13 cellular contexts compared by ENCODE assay signal in the genomic region with DNA sequence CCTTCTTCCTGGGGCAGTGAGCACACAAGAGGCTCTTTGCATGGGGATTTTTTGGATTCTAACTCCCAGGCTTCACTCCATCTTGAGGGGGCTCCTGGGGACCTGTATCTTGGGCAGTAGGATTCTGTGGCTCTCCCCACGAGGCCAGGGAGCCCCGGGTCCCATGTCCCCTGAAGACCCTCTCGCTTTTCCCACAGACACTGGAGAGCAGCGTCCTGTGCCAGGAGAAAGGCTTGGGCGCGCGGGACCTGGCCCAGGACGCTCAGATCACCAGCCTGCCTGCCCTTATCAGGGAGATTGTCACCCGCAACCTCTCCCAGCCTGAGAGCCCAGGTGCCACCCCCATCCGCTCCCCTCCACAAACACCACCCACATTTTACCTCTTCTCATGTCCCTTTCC. TPM values are rescaled to one million over a fixed set of nuclear protein-coding genes. Genes with fewer than 3 reads are reported as not detected.
DNase-seq lines count a peak whose midpoint lies in the region; FAIRE-seq and TF ChIP-seq lines count a peak whose summit lies in the region.
"Had no signal": no experiment of that assay in that cellular context is flagged by ENCODE, and none has a peak within 500 bp of the region (broad histone marks: within the 10 kb centered on the region; RNA-seq: fewer than 3 reads in every experiment).

No MANE protein-coding gene starts in this region.

- H3K4me2 ChIP-seq in astrocyte (ENCODE audit: low read length) (peak overlapping the region; percentile 84), mesendoderm (ENCODE audit: low read length) (no peak overlapping the region)

- no peak overlapping the region for H2AK5ac ChIP-seq in mesendoderm (ENCODE audit: low read length)

- H2BK15ac ChIP-seq in mesendoderm (replicated peaks; ENCODE audit: low read depth) = no peak overlapping the region

- H3K9me3 ChIP-seq in BE2C (no peaks in the 10 kb centered on the region), HUES48 (ENCODE audit: control insufficient read depth, insufficient read depth, low read length) (no peaks in the 10 kb centered on the region), astrocyte (ENCODE audit: insufficient read depth, low read depth, low read length) (no peaks in the 10 kb centered on the region)

- no peak overlapping the region for H3K4me3 Mint-ChIP-seq in astrocyte (ENCODE audit: unreplicated experiment)

- H3K36me3 ChIP-seq in BE2C (no peaks in the 10 kb centered on the region), HUES48 (ENCODE audit: control insufficient read depth, insufficient read depth, low read length) (peaks cover 15% of the 10 kb centered on the region), astrocyte (ENCODE audit: insufficient read depth, low read length) (no peaks in the 10 kb centered on the region), mesendoderm (ENCODE audit: control insufficient read depth, insufficient read depth, low read length) (no peaks in the 10 kb centered on the region)

- H3K4me3 ChIP-seq in BE2C (ENCODE audit: low read depth, low read length) (peak overlapping the region; percentile 46), HUES48 (ENCODE audit: low read depth, low read length) (peak overlapping the region; percentile 64), astrocyte (ENCODE audit: insufficient read depth, low read depth, low read length) (no peak overlapping the region), mesendoderm (ENCODE audit: low read length) (no peak overlapping the region)

- H3K27ac Mint-ChIP-seq in astrocyte (ENCODE audit: unreplicated experiment) = no peak overlapping the region
- H3K27ac Mint-ChIP-seq: type B pancreatic cell had no signal

- no peaks in the 10 kb centered on the region for H3K9me3 Mint-ChIP-seq in astrocyte (ENCODE audit: unreplicated experiment)
- H3K9me3 Mint-ChIP-seq: activated naive CD4-positive, alpha-beta T cell treated with anti-CD3 and anti-CD28 coated beads, Interleukin-2, amount 50 U/mL, for 24 hours; type B pancreatic cell had no signal

- no peak for TF ChIP-seq CTCF in BE2C (IDR thresholded peaks at IDR 0.05; ENCODE audit: low read depth, low read length)
- no peak for TF ChIP-seq CTCF in astrocyte (IDR thresholded peaks at IDR 0.05; ENCODE audit: insufficient read depth, low read depth, low read length)

- peak overlapping the region; percentile 15 for H3K56ac ChIP-seq in mesendoderm (ENCODE audit: low read length)

- H3K4me1 ChIP-seq in BE2C (no peaks in the 10 kb centered on the region; the same call in 1 of the 2 replicates), HUES48 (ENCODE audit: control insufficient read depth, insufficient read depth, low read length) (peaks cover 14% of the 10 kb centered on the region), astrocyte (ENCODE audit: insufficient read depth, low read length) (peaks cover 10% of the 10 kb centered on the region), mesendoderm (ENCODE audit: control insufficient read depth, low read depth, low read length) (no peaks in the 10 kb centered on the region)

- no peak overlapping the region for H2BK120ac ChIP-seq in mesendoderm (ENCODE audit: low read depth, low read length)

- no peaks in the 10 kb centered on the region for H3K27me3 ChIP-seq in BE2C
- no peaks in the 10 kb centered on the region for H3K27me3 ChIP-seq in HUES48 (ENCODE audit: control insufficient read depth, insufficient read depth, low read length)
- H3K27me3 ChIP-seq in astrocyte (ENCODE audit: insufficient read depth, low read length) = no peaks in the 10 kb centered on the region
- no peaks in the 10 kb centered on the region for H3K27me3 ChIP-seq in mesendoderm (ENCODE audit: insufficient read depth, low read length, poor library complexity)

- no peak overlapping the region for H3K4ac ChIP-seq in mesendoderm (ENCODE audit: low read depth, low read length)

- H3K27ac ChIP-seq in HUES48 (ENCODE audit: low read depth, low read length) (no peak overlapping the region), astrocyte (ENCODE audit: low read depth, low read length) (no peak overlapping the region), mesendoderm (ENCODE audit: low read depth, low read length) (no peak overlapping the region)

- no peak for DNase-seq in BE2C
- no peak for DNase-seq in astrocyte (ENCODE audit: low read depth)
- DNase-seq in mesendoderm = no peak
- DNase-seq in mucosa of gallbladder (ENCODE audit: low spot score) = no peak
- DNase-seq in NCI-H2196 (lab: John Stamatoyannopoulos, UW; ENCODE audit: unreplicated experiment) = no peak
- no peak for DNase-seq in DMS53 (lab: John Stamatoyannopoulos, UW)
- DNase-seq in middle frontal gyrus (ENCODE audit: extremely low spot score, low spot score) = no peak
- DNase-seq: mammary epithelial cell, RPMI8226 had no signal

- peaks cover 28% of the 10 kb centered on the region for H3K27me3 Mint-ChIP-seq in astrocyte (ENCODE audit: low read depth, unreplicated experiment)
- H3K27me3 Mint-ChIP-seq: activated naive CD4-positive, alpha-beta T cell treated with anti-CD3 and anti-CD28 coated beads, Interleukin-2, amount 50 U/mL, for 24 hours; type B pancreatic cell had no signal

- H4K8ac ChIP-seq in mesendoderm (ENCODE audit: low read depth, low read length) = no peak overlapping the region

- H3K36me3 Mint-ChIP-seq in astrocyte (ENCODE audit: low read depth, unreplicated experiment) = peaks cover 6% of the 10 kb centered on the region
- H3K36me3 Mint-ChIP-seq: activated naive CD4-positive, alpha-beta T cell treated with anti-CD3 and anti-CD28 coated beads, Interleukin-2, amount 50 U/mL, for 24 hours; type B pancreatic cell had no signal

- H2AFZ ChIP-seq in astrocyte (ENCODE audit: low read depth, low read length) = no peak overlapping the region

- H3K23ac ChIP-seq in mesendoderm (ENCODE audit: low read length) = no peak overlapping the region

- H4K5ac ChIP-seq in mesendoderm (ENCODE audit: low read length) = no peak overlapping the region

- H3K18ac ChIP-seq in mesendoderm (ENCODE audit: low read length) = no peak overlapping the region

- peaks cover 6% of the 10 kb centered on the region for H3K4me1 Mint-ChIP-seq in astrocyte (ENCODE audit: low read depth, unreplicated experiment)

- peaks cover 3% of the 10 kb centered on the region for H3K79me1 ChIP-seq in mesendoderm (ENCODE audit: low read length)

- FAIRE-seq in astrocyte (lab: Jason Lieb, UNC) = no peak

- H3K9ac ChIP-seq in HUES48 (ENCODE audit: low read depth, low read length) (no peak overlapping the region), astrocyte (ENCODE audit: low read length) (no peak overlapping the region), mesendoderm (ENCODE audit: low read length) (peak overlapping the region; percentile 64)

- no CpG with 5 or more reads among the region's 10 CpGs for WGBS in mesendoderm (ENCODE audit: extremely low coverage, insufficient coverage, low lambda C conversion rate)

- H4K20me1 ChIP-seq in astrocyte (ENCODE audit: insufficient read depth, low read length) = peaks cover 31% of the 10 kb centered on the region

- H2BK5ac ChIP-seq in mesendoderm (ENCODE audit: low read length) = no peak overlapping the region

- no peaks in the 10 kb centered on the region for H3K79me2 ChIP-seq in astrocyte (ENCODE audit: insufficient read depth, low read length)
- peaks cover 5% of the 10 kb centered on the region for H3K79me2 ChIP-seq in mesendoderm (ENCODE audit: control insufficient read depth, insufficient read depth, low read length)

RNA-seq across cellular contexts. Expression of a gene that starts 0.7 kb away (rescaled TPM):
- polyA plus RNA-seq in BE2C (2012; ENCODE audit: insufficient read depth, insufficient read length, low read depth) = 20.4 TPM
- total RNA-seq in astrocyte = 12.1 and 15.9 TPM in 2 replicates
- polyA plus RNA-seq in mesendoderm (2013, experiment 1 of 2) = 10.7 TPM
- polyA plus RNA-seq in mesendoderm (2013, experiment 2 of 2) = 10.0 TPM
- 33.0 TPM for total RNA-seq in mucosa of gallbladder

RNA-seq across cellular contexts. Expression of a gene that starts 26.7 kb away (rescaled TPM):
- 5.0 TPM for polyA plus RNA-seq in BE2C (2012; ENCODE audit: insufficient read depth, insufficient read length, low read depth)
- total RNA-seq in astrocyte = 1,356 and 1,553 TPM in 2 replicates
- not detected for polyA plus RNA-seq in mesendoderm (2013, experiment 1 of 2)
- not detected for polyA plus RNA-seq in mesendoderm (2013, experiment 2 of 2)
- 1,358 TPM for total RNA-seq in mucosa of gallbladder
- total RNA-seq: HT1080 had no signal
- polyA plus RNA-seq: mammary epithelial cell had no signal

RNA-seq across cellular contexts. Expression of a gene that starts 58.0 kb away (rescaled TPM):
- polyA plus RNA-seq in BE2C (2012; ENCODE audit: insufficient read depth, insufficient read length, low read depth) = 21.0 TPM
- 121 and 132 TPM in 2 replicates for total RNA-seq in astrocyte
- polyA plus RNA-seq in mesendoderm (2013, experiment 1 of 2) = 137 TPM
- 141 TPM for polyA plus RNA-seq in mesendoderm (2013, experiment 2 of 2)
- 19.8 TPM for total RNA-seq in mucosa of gallbladder
- total RNA-seq: HT1080 had no signal

Comparison
In these comparisons a context has a peak if more than half of its experiments do, and no peak if none do; other contexts are left out.
1. H3K4me3 ChIP-seq: peak in BE2C (single experiment) and HUES48 (single experiment); none in astrocyte (single experiment) and mesendoderm (single experiment).